In the genomic region with DNA sequence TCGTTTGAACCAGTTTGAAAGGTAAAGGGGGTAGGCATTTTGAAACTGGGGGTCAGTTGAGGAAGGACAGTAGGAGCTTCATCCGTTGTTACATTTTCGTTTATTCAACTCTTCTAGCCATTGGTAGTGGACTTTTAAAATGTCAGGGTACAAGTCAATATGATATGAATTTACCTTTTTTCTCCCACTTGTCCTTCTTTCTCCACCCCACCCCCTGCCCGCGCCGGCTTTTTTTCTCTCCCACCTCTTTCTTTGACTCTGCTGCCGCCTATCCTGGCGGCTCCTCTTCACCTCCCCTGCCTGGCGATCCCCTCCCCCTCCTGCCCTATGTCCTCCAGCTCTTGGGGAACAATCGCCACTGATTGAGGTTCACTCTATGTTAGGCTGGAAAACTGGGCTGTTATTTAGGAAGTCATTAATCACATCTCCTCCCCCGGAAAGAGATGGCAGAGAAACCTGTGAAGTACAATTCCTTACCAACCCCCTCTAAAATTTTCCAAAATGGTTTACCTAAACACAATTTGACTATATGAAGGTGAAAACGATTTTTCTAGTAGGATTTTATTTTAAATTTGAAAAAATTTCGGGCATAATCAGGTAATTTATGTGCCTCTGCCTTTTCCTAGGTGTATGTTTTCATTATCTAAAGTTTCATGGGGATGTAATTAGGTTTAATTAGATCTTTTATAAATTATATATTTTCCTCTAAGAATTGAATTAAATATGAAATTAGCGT, we compare ENCODE assay signal across 1 cellular context.
TF ChIP-seq lines count a peak whose summit lies in the region.

No MANE protein-coding gene starts in this region.

TF ChIP-seq in HepG2, 621 proteins besides CTCF, POLR2A, EP300 and RAD21 (continued from another document and continues in another):
- TF ChIP-seq, protein P1, sequence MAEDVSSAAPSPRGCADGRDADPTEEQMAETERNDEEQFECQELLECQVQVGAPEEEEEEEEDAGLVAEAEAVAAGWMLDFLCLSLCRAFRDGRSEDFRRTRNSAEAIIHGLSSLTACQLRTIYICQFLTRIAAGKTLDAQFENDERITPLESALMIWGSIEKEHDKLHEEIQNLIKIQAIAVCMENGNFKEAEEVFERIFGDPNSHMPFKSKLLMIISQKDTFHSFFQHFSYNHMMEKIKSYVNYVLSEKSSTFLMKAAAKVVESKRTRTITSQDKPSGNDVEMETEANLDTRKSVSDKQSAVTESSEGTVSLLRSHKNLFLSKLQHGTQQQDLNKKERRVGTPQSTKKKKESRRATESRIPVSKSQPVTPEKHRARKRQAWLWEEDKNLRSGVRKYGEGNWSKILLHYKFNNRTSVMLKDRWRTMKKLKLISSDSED (CRISPR knock-in tag; IDR thresholded peaks at IDR 0.05): no peak
- TF ChIP-seq ZNF296 (CRISPR knock-in tag; conservative IDR thresholded peaks at IDR 0.05): no peak
- TF ChIP-seq, protein P2, sequence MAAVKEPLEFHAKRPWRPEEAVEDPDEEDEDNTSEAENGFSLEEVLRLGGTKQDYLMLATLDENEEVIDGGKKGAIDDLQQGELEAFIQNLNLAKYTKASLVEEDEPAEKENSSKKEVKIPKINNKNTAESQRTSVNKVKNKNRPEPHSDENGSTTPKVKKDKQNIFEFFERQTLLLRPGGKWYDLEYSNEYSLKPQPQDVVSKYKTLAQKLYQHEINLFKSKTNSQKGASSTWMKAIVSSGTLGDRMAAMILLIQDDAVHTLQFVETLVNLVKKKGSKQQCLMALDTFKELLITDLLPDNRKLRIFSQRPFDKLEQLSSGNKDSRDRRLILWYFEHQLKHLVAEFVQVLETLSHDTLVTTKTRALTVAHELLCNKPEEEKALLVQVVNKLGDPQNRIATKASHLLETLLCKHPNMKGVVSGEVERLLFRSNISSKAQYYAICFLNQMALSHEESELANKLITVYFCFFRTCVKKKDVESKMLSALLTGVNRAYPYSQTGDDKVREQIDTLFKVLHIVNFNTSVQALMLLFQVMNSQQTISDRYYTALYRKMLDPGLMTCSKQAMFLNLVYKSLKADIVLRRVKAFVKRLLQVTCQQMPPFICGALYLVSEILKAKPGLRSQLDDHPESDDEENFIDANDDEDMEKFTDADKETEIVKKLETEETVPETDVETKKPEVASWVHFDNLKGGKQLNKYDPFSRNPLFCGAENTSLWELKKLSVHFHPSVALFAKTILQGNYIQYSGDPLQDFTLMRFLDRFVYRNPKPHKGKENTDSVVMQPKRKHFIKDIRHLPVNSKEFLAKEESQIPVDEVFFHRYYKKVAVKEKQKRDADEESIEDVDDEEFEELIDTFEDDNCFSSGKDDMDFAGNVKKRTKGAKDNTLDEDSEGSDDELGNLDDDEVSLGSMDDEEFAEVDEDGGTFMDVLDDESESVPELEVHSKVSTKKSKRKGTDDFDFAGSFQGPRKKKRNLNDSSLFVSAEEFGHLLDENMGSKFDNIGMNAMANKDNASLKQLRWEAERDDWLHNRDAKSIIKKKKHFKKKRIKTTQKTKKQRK (IDR thresholded peaks at IDR 0.05; ENCODE audit: low read length): no peak
- no peak for TF ChIP-seq SUZ12 (IDR thresholded peaks at IDR 0.05; ENCODE audit: low read depth, low read length)
- no peak for TF ChIP-seq PLRG1 (conservative IDR thresholded peaks at IDR 0.05)
- TF ChIP-seq, protein P3, sequence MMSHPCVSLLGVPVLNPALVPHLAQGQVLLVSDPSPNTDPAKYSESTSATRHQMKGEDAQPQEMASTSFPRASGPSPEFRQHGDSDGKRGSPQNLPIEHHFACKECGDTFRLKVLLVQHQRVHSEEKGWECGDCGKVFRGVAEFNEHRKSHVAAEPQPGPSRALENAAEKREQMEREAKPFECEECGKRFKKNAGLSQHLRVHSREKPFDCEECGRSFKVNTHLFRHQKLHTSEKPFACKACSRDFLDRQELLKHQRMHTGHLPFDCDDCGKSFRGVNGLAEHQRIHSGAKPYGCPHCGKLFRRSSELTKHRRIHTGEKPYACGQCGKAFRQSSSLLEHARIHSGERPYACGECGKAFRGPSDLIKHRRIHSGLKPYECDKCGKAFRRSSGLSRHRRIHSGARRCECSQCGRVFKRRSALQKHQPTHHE (CRISPR knock-in tag; IDR thresholded peaks at IDR 0.05; ENCODE audit: borderline replicate concordance): no peak
- TF ChIP-seq HDAC2 (CRISPR knock-in tag; IDR thresholded peaks at IDR 0.05): peak; percentile 42; the same call in 1 of the 2 replicates
- TF ChIP-seq TBX2 (CRISPR knock-in tag; IDR thresholded peaks at IDR 0.05; ENCODE audit: borderline replicate concordance): peak; percentile 68; the same call in 1 of the 2 replicates
- TF ChIP-seq SIX1 (CRISPR knock-in tag; IDR thresholded peaks at IDR 0.05; ENCODE audit: borderline replicate concordance): no peak
- TF ChIP-seq, protein P4, sequence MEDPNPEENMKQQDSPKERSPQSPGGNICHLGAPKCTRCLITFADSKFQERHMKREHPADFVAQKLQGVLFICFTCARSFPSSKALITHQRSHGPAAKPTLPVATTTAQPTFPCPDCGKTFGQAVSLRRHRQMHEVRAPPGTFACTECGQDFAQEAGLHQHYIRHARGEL (CRISPR knock-in tag; IDR thresholded peaks at IDR 0.05): no peak
- no peak for TF ChIP-seq NBN (conservative IDR thresholded peaks at IDR 0.05)
- no peak for TF ChIP-seq ZNF557 (CRISPR knock-in tag; IDR thresholded peaks at IDR 0.05)
- TF ChIP-seq ZFY (CRISPR knock-in tag; IDR thresholded peaks at IDR 0.05): no peak
- TF ChIP-seq TARDBP (CRISPR knock-in tag; IDR thresholded peaks at IDR 0.05): 0 out of 2 replicates have a peak, but pooled peaks have one; percentile 26
- TF ChIP-seq ARNT2 (CRISPR knock-in tag; IDR thresholded peaks at IDR 0.05; ENCODE audit: low read depth): no peak
- TF ChIP-seq, protein P5, sequence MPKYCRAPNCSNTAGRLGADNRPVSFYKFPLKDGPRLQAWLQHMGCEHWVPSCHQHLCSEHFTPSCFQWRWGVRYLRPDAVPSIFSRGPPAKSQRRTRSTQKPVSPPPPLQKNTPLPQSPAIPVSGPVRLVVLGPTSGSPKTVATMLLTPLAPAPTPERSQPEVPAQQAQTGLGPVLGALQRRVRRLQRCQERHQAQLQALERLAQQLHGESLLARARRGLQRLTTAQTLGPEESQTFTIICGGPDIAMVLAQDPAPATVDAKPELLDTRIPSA (CRISPR knock-in tag; IDR thresholded peaks at IDR 0.05; ENCODE audit: borderline replicate concordance): no peak
- no peak for TF ChIP-seq SCMH1 (CRISPR knock-in tag; IDR thresholded peaks at IDR 0.05; ENCODE audit: borderline replicate concordance)
- no peak for TF ChIP-seq TSC22D2 (CRISPR knock-in tag; IDR thresholded peaks at IDR 0.05; ENCODE audit: borderline replicate concordance)
- no peak for TF ChIP-seq SRY (CRISPR knock-in tag; IDR thresholded peaks at IDR 0.05)
- TF ChIP-seq SP1 (IDR thresholded peaks at IDR 0.05): no peak
- TF ChIP-seq SP1 (CRISPR knock-in tag; IDR thresholded peaks at IDR 0.05): no peak
- peak; percentile 27; the same call in 1 of the 2 replicates for TF ChIP-seq SOX5 (CRISPR knock-in tag; IDR thresholded peaks at IDR 0.05; ENCODE audit: borderline replicate concordance)
- TF ChIP-seq GATAD2A (CRISPR knock-in tag; IDR thresholded peaks at IDR 0.05): peak; percentile 55
- TF ChIP-seq ZFP36L2 (CRISPR knock-in tag; IDR thresholded peaks at IDR 0.05): no peak
- TF ChIP-seq KMT2A (CRISPR knock-in tag; IDR thresholded peaks at IDR 0.05): peak; percentile 69; the same call in 1 of the 2 replicates
- TF ChIP-seq ZBTB7A (CRISPR knock-in tag; IDR thresholded peaks at IDR 0.05): no peak
- TF ChIP-seq ZNF263 (CRISPR knock-in tag; IDR thresholded peaks at IDR 0.05): no peak
- TF ChIP-seq, protein P6, sequence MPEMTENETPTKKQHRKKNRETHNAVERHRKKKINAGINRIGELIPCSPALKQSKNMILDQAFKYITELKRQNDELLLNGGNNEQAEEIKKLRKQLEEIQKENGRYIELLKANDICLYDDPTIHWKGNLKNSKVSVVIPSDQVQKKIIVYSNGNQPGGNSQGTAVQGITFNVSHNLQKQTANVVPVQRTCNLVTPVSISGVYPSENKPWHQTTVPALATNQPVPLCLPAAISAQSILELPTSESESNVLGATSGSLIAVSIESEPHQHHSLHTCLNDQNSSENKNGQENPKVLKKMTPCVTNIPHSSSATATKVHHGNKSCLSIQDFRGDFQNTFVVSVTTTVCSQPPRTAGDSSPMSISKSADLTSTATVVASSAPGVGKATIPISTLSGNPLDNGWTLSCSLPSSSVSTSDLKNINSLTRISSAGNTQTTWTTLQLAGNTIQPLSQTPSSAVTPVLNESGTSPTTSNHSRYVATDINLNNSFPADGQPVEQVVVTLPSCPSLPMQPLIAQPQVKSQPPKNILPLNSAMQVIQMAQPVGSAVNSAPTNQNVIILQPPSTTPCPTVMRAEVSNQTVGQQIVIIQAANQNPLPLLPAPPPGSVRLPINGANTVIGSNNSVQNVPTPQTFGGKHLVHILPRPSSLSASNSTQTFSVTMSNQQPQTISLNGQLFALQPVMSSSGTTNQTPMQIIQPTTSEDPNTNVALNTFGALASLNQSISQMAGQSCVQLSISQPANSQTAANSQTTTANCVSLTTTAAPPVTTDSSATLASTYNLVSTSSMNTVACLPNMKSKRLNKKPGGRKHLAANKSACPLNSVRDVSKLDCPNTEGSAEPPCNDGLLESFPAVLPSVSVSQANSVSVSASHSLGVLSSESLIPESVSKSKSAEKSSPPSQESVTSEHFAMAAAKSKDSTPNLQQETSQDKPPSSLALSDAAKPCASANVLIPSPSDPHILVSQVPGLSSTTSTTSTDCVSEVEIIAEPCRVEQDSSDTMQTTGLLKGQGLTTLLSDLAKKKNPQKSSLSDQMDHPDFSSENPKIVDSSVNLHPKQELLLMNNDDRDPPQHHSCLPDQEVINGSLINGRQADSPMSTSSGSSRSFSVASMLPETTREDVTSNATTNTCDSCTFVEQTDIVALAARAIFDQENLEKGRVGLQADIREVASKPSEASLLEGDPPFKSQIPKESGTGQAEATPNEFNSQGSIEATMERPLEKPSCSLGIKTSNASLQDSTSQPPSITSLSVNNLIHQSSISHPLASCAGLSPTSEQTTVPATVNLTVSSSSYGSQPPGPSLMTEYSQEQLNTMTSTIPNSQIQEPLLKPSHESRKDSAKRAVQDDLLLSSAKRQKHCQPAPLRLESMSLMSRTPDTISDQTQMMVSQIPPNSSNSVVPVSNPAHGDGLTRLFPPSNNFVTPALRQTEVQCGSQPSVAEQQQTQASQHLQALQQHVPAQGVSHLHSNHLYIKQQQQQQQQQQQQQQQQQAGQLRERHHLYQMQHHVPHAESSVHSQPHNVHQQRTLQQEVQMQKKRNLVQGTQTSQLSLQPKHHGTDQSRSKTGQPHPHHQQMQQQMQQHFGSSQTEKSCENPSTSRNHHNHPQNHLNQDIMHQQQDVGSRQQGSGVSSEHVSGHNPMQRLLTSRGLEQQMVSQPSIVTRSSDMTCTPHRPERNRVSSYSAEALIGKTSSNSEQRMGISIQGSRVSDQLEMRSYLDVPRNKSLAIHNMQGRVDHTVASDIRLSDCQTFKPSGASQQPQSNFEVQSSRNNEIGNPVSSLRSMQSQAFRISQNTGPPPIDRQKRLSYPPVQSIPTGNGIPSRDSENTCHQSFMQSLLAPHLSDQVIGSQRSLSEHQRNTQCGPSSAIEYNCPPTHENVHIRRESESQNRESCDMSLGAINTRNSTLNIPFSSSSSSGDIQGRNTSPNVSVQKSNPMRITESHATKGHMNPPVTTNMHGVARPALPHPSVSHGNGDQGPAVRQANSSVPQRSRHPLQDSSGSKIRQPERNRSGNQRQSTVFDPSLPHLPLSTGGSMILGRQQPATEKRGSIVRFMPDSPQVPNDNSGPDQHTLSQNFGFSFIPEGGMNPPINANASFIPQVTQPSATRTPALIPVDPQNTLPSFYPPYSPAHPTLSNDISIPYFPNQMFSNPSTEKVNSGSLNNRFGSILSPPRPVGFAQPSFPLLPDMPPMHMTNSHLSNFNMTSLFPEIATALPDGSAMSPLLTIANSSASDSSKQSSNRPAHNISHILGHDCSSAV (CRISPR knock-in tag; IDR thresholded peaks at IDR 0.05; ENCODE audit: borderline replicate concordance): no peak
- TF ChIP-seq ESRRA (CRISPR knock-in tag; IDR thresholded peaks at IDR 0.05; ENCODE audit: low read depth): no peak
- no peak for TF ChIP-seq PAF1 (CRISPR knock-in tag; IDR thresholded peaks at IDR 0.05)
- no peak for TF ChIP-seq ZFP1 (CRISPR knock-in tag; IDR thresholded peaks at IDR 0.05)
- TF ChIP-seq, protein P7, sequence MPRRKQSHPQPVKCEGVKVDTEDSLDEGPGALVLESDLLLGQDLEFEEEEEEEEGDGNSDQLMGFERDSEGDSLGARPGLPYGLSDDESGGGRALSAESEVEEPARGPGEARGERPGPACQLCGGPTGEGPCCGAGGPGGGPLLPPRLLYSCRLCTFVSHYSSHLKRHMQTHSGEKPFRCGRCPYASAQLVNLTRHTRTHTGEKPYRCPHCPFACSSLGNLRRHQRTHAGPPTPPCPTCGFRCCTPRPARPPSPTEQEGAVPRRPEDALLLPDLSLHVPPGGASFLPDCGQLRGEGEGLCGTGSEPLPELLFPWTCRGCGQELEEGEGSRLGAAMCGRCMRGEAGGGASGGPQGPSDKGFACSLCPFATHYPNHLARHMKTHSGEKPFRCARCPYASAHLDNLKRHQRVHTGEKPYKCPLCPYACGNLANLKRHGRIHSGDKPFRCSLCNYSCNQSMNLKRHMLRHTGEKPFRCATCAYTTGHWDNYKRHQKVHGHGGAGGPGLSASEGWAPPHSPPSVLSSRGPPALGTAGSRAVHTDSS (CRISPR knock-in tag; conservative IDR thresholded peaks at IDR 0.05): no peak
- TF ChIP-seq ZNF780A (CRISPR knock-in tag; IDR thresholded peaks at IDR 0.05): no peak
- TF ChIP-seq ZNF672 (CRISPR knock-in tag; IDR thresholded peaks at IDR 0.05): no peak
- TF ChIP-seq, protein P8, sequence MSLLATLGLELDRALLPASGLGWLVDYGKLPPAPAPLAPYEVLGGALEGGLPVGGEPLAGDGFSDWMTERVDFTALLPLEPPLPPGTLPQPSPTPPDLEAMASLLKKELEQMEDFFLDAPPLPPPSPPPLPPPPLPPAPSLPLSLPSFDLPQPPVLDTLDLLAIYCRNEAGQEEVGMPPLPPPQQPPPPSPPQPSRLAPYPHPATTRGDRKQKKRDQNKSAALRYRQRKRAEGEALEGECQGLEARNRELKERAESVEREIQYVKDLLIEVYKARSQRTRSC (CRISPR knock-in tag; IDR thresholded peaks at IDR 0.05; ENCODE audit: low read depth): no peak
- TF ChIP-seq ZNF737 (CRISPR knock-in tag; IDR thresholded peaks at IDR 0.05; ENCODE audit: borderline replicate concordance): no peak
- TF ChIP-seq, protein P9, sequence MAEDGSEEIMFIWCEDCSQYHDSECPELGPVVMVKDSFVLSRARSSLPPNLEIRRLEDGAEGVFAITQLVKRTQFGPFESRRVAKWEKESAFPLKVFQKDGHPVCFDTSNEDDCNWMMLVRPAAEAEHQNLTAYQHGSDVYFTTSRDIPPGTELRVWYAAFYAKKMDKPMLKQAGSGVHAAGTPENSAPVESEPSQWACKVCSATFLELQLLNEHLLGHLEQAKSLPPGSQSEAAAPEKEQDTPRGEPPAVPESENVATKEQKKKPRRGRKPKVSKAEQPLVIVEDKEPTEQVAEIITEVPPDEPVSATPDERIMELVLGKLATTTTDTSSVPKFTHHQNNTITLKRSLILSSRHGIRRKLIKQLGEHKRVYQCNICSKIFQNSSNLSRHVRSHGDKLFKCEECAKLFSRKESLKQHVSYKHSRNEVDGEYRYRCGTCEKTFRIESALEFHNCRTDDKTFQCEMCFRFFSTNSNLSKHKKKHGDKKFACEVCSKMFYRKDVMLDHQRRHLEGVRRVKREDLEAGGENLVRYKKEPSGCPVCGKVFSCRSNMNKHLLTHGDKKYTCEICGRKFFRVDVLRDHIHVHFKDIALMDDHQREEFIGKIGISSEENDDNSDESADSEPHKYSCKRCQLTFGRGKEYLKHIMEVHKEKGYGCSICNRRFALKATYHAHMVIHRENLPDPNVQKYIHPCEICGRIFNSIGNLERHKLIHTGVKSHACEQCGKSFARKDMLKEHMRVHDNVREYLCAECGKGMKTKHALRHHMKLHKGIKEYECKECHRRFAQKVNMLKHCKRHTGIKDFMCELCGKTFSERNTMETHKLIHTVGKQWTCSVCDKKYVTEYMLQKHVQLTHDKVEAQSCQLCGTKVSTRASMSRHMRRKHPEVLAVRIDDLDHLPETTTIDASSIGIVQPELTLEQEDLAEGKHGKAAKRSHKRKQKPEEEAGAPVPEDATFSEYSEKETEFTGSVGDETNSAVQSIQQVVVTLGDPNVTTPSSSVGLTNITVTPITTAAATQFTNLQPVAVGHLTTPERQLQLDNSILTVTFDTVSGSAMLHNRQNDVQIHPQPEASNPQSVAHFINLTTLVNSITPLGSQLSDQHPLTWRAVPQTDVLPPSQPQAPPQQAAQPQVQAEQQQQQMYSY (CRISPR knock-in tag; IDR thresholded peaks at IDR 0.05): no peak
